Comparison of ENCODE assay signal across 1 cellular context in genomic region chr14:103808403-103809001, GRCh38.
TF ChIP-seq lines count a peak whose summit lies in the region.

No MANE protein-coding gene starts in this region.

TF ChIP-seq in HepG2, 621 proteins besides CTCF, POLR2A, EP300 and RAD21 (continued from another document and continues in another):
- TF ChIP-seq ATF6 (CRISPR knock-in tag; conservative IDR thresholded peaks at IDR 0.05) (no peak), TFE3 (CRISPR knock-in tag; IDR thresholded peaks at IDR 0.05) (no peak), SMC3 (IDR thresholded peaks at IDR 0.05; ENCODE audit: low read length) (peak; percentile 95), AKNA (CRISPR knock-in tag; IDR thresholded peaks at IDR 0.05; ENCODE audit: borderline replicate concordance) (no peak), RFXANK (CRISPR knock-in tag; IDR thresholded peaks at IDR 0.05) (no peak), TBX2 (CRISPR knock-in tag; IDR thresholded peaks at IDR 0.05; ENCODE audit: borderline replicate concordance) (no peak), KAT2B (IDR thresholded peaks at IDR 0.05; ENCODE audit: borderline replicate concordance, low read depth, low read length) (no peak), YEATS4 (CRISPR knock-in tag; IDR thresholded peaks at IDR 0.05; ENCODE audit: borderline replicate concordance) (no peak), ZNF138 (CRISPR knock-in tag; IDR thresholded peaks at IDR 0.05; ENCODE audit: low read depth) (no peak), AKAP8 (CRISPR knock-in tag; IDR thresholded peaks at IDR 0.05) (no peak), USF2 (IDR thresholded peaks at IDR 0.05; ENCODE audit: low read depth, low read length) (no peak), USF2 (CRISPR knock-in tag; IDR thresholded peaks at IDR 0.05; ENCODE audit: borderline replicate concordance) (no peak), ZUFSP (CRISPR knock-in tag; IDR thresholded peaks at IDR 0.05; ENCODE audit: borderline replicate concordance) (no peak), ZNF672 (CRISPR knock-in tag; IDR thresholded peaks at IDR 0.05) (no peak), YEATS2 (CRISPR knock-in tag; IDR thresholded peaks at IDR 0.05; ENCODE audit: borderline replicate concordance) (no peak), GABPA (IDR thresholded peaks at IDR 0.05; ENCODE audit: low read depth, low read length) (no peak), GABPA (CRISPR knock-in tag; IDR thresholded peaks at IDR 0.05; ENCODE audit: low read depth) (no peak), ZMAT3 (CRISPR knock-in tag; conservative IDR thresholded peaks at IDR 0.05) (no peak), CAMTA2 (CRISPR knock-in tag; IDR thresholded peaks at IDR 0.05; ENCODE audit: borderline replicate concordance) (no peak), TOPORS (CRISPR knock-in tag; IDR thresholded peaks at IDR 0.05) (no peak), SSRP1 (CRISPR knock-in tag; IDR thresholded peaks at IDR 0.05) (no peak), CENPT (CRISPR knock-in tag; IDR thresholded peaks at IDR 0.05; ENCODE audit: low read depth) (no peak), ATM (IDR thresholded peaks at IDR 0.05; ENCODE audit: borderline replicate concordance) (no peak), FOXO1 (CRISPR knock-in tag; IDR thresholded peaks at IDR 0.05) (no peak), ZBTB49 (CRISPR knock-in tag; IDR thresholded peaks at IDR 0.05; ENCODE audit: borderline replicate concordance) (no peak), ZNF296 (CRISPR knock-in tag; conservative IDR thresholded peaks at IDR 0.05) (no peak), ZNF670 (CRISPR knock-in tag; IDR thresholded peaks at IDR 0.05; ENCODE audit: borderline replicate concordance) (no peak), HINFP (CRISPR knock-in tag; IDR thresholded peaks at IDR 0.05; ENCODE audit: low read depth) (no peak), ZNF570 (CRISPR knock-in tag; IDR thresholded peaks at IDR 0.05; ENCODE audit: borderline replicate concordance) (no peak), PLSCR1 (CRISPR knock-in tag; IDR thresholded peaks at IDR 0.05; ENCODE audit: borderline replicate concordance) (no peak), HNF4G (IDR thresholded peaks at IDR 0.05; ENCODE audit: borderline replicate concordance, low read depth, low read length) (no peak), HNF4G (CRISPR knock-in tag; IDR thresholded peaks at IDR 0.05; ENCODE audit: borderline replicate concordance, low read depth) (no peak), GZF1 (CRISPR knock-in tag; IDR thresholded peaks at IDR 0.05) (no peak), IRF2 (CRISPR knock-in tag; IDR thresholded peaks at IDR 0.05) (0 out of 2 replicates have a peak, but pooled peaks have one; percentile 40), SIN3B (IDR thresholded peaks at IDR 0.05; ENCODE audit: low read length) (no peak), ZNF562 (CRISPR knock-in tag; IDR thresholded peaks at IDR 0.05; ENCODE audit: borderline replicate concordance) (no peak), SRSF4 (IDR thresholded peaks at IDR 0.05; ENCODE audit: low read depth, low read length, poor library complexity, severe bottlenecking) (no peak), ZNF878 (CRISPR knock-in tag; IDR thresholded peaks at IDR 0.05) (no peak), ZBTB44 (CRISPR knock-in tag; IDR thresholded peaks at IDR 0.05) (no peak), SRF (IDR thresholded peaks at IDR 0.05; ENCODE audit: low read depth, low read length) (no peak)
